10 cellular contexts compared by ENCODE assay signal in the genomic region with DNA sequence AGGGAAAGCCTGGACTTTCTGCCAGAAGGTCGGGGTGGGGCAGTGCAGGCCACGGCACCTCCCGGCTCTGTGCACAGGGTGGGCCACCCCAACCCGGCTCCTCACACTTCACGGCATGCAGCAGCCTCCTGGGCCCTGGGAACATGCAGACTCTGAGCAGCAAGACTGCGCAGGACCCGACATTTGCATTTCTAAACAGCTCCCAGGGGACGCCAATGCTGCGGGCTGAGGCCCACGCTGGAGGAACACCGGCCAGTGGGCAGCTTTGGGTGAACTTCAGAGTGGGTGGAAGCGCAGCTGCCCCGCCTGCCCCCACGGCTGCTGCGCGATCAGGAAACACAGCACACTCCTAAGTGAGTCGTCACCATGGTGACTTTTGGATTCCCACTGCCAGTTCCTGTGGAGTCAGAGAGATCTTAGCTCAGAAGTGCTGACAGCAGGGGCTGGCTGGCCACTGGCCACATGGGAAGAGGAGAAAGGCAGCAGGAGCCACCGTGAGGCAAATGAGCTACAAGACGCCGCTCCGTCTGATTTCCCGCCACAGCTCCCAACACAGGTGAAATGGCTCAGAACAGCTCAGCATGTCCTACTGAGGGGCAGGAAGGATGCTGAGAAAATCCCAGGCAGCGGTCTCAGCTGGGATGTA. TPM values are rescaled to one million over a fixed set of nuclear protein-coding genes. Genes with fewer than 3 reads are reported as not detected.
A peak's percentile ranks its signal among the peaks of the same experiment; 100 is the strongest.
DNase-seq lines count a peak whose midpoint lies in the region; ATAC-seq and TF ChIP-seq lines count a peak whose summit lies in the region.
"Had no signal": no experiment of that assay in that cellular context is flagged by ENCODE, and none has a peak within 500 bp of the region (broad histone marks: within the 10 kb centered on the region; RNA-seq: fewer than 3 reads in every experiment).

No MANE protein-coding gene starts in this region.

- no peak overlapping the region for H3K27ac Mint-ChIP-seq in CD8-positive, alpha-beta memory T cell
- H3K27ac Mint-ChIP-seq: type B pancreatic cell had no signal

- peaks cover 0 to 2% (median 0%) of the 10 kb centered on the region in 3 donors for H3K36me3 Mint-ChIP-seq in CD8-positive, alpha-beta memory T cell

- H3K27ac ChIP-seq in cardiac muscle cell (no peak overlapping the region), PC-3 (ENCODE audit: low read length) (no peak overlapping the region), right cardiac atrium (ENCODE audit: low read length) (no peak overlapping the region), breast epithelium (no peak overlapping the region)
- H3K27ac ChIP-seq in CD8-positive, alpha-beta memory T cell (ENCODE audit: low read depth, low read length): no peak overlapping the region

- POLR2A ChIA-PET in PC-3 (lab: Charles Lee; ENCODE audit: unreplicated experiment): no interaction called here
- POLR2A ChIA-PET in CD8-positive, alpha-beta memory T cell (lab: Charles Lee): no interaction called here

- no peak overlapping the region for H2AFZ ChIP-seq in PC-3 (ENCODE audit: low read length)

- intact Hi-C loops in Right ventricle myocardium inferior (cut with DNase I) (no loop called here), PC-3 (cut with micrococcal nuclease) (no loop called here), right cardiac atrium (cut with DNase I) (no loop called here), breast epithelium (cut with DNase I; ENCODE audit: low total_unique reads) (no loop called here)

- peaks cover 0 to 2% (median 0%) of the 10 kb centered on the region in 5 donors for H3K9me3 Mint-ChIP-seq in CD8-positive, alpha-beta memory T cell
- H3K9me3 Mint-ChIP-seq: type B pancreatic cell had no signal

- CTCF ChIA-PET in PC-3 (lab: Charles Lee): no interaction called here
- CTCF ChIA-PET in CD8-positive, alpha-beta memory T cell (lab: Charles Lee): interaction anchor here (1.8 kb wide), 1 partner anchor 85 kb away, joined by 4 read pairs; no protein-coding TSS in a partner anchor

- no peaks in the 10 kb centered on the region for H4K20me1 ChIP-seq in PC-3 (ENCODE audit: low read length)

- H3K9me3 ChIP-seq in cardiac muscle cell (ENCODE audit: low read depth) (no peaks in the 10 kb centered on the region), PC-3 (ENCODE audit: low read length) (no peaks in the 10 kb centered on the region), right cardiac atrium (ENCODE audit: control insufficient read depth, low read length) (no peaks in the 10 kb centered on the region), breast epithelium (no peaks in the 10 kb centered on the region)
- H3K9me3 ChIP-seq in CD8-positive, alpha-beta memory T cell (ENCODE audit: low read length): no peaks in the 10 kb centered on the region

- H3K36me3 ChIP-seq in cardiac muscle cell (no peaks in the 10 kb centered on the region), PC-3 (ENCODE audit: low read depth, low read length) (no peaks in the 10 kb centered on the region), breast epithelium (no peaks in the 10 kb centered on the region)
- no peaks in the 10 kb centered on the region for H3K36me3 ChIP-seq in CD8-positive, alpha-beta memory T cell (ENCODE audit: insufficient read depth, low read length)

- H3K9me2 ChIP-seq in PC-3 (replicated peaks; ENCODE audit: low read length): no peaks in the 10 kb centered on the region

- no TSS peak for BruUV-seq in PC-3 (replicated peaks; lab: Mats Ljungman, UMichigan)

- H3K27me3 Mint-ChIP-seq in CD8-positive, alpha-beta memory T cell: peaks cover 0 to 1% of the 10 kb centered on the region in 2 donors

- WGBS in right cardiac atrium: 22% methylated on average over 23 of the region's 23 CpGs

- H3K4me2 ChIP-seq in PC-3 (ENCODE audit: low read length): no peak overlapping the region

- H3K4me1 ChIP-seq in cardiac muscle cell (ENCODE audit: low read depth) (peaks cover 5% of the 10 kb centered on the region), PC-3 (ENCODE audit: insufficient read depth, low read length) (no peaks in the 10 kb centered on the region), right cardiac atrium (ENCODE audit: control insufficient read depth, insufficient read depth, low read length) (no peaks in the 10 kb centered on the region), breast epithelium (no peaks in the 10 kb centered on the region)
- H3K4me1 ChIP-seq in CD8-positive, alpha-beta memory T cell (ENCODE audit: insufficient read depth, low read length): peaks cover 12% of the 10 kb centered on the region

- peaks cover 16 to 24% (median 19%) of the 10 kb centered on the region in 3 donors for H3K4me1 Mint-ChIP-seq in CD8-positive, alpha-beta memory T cell

- no peak overlapping the region for H3K9ac ChIP-seq in PC-3 (ENCODE audit: low read length)

- ATAC-seq in Right ventricle myocardium inferior (no peak), PC-3 (no peak), right cardiac atrium (peak; percentile 29 to 47), GM21825 (IDR thresholded peaks at IDR 0.05; ENCODE audit: unreplicated experiment) (no peak)

- H3K4me3 ChIP-seq in cardiac muscle cell (no peak overlapping the region), PC-3 (ENCODE audit: low read length) (no peak overlapping the region), right cardiac atrium (ENCODE audit: low read length) (no peak overlapping the region), breast epithelium (peak overlapping the region in 1 of 3 donors; percentile 28)
- H3K4me3 ChIP-seq in CD8-positive, alpha-beta memory T cell (ENCODE audit: low read length): no peak overlapping the region

- TF ChIP-seq CTCF in cardiac muscle cell (IDR thresholded peaks at IDR 0.05; ENCODE audit: low read depth, low read length): no peak
- no peak for TF ChIP-seq CTCF in PC-3 (conservative IDR thresholded peaks at IDR 0.05; ENCODE audit: low read depth, low read length)
- TF ChIP-seq CTCF in breast epithelium (IDR thresholded peaks at IDR 0.05): no peak

- H3K79me2 ChIP-seq in PC-3 (ENCODE audit: low read length): no peaks in the 10 kb centered on the region

- peak; percentile 38 to 50 for DNase-seq in cardiac muscle cell (ENCODE audit: low read depth in 1 of 2, low spot score in 1 of 2)
- no peak for DNase-seq in Right ventricle myocardium inferior (ENCODE audit: missing footprints)
- DNase-seq in PC-3: peak; percentile 15
- peak in 1 of 3 donors; percentile 65 for DNase-seq in right cardiac atrium
- no peak for DNase-seq in DMS53 treated with DMSO at 0.1 percent for 48 hours (lab: John Stamatoyannopoulos, UW; ENCODE audit: unreplicated experiment)
- DNase-seq in breast epithelium (ENCODE audit: low spot score in 2 of 2): no peak
- no peak for DNase-seq in CD8-positive, alpha-beta memory T cell
- DNase-seq: NCI-H510A treated with DMSO at 0.1 percent for 48 hours had no signal

- H3K4me3 Mint-ChIP-seq in CD8-positive, alpha-beta memory T cell: no peak overlapping the region
- H3K4me3 Mint-ChIP-seq: type B pancreatic cell had no signal

- H3K27me3 ChIP-seq in cardiac muscle cell (no peaks in the 10 kb centered on the region), PC-3 (ENCODE audit: low read length) (no peaks in the 10 kb centered on the region), right cardiac atrium (ENCODE audit: control insufficient read depth, insufficient read depth) (no peaks in the 10 kb centered on the region), breast epithelium (no peaks in the 10 kb centered on the region)
- H3K27me3 ChIP-seq in CD8-positive, alpha-beta memory T cell (ENCODE audit: insufficient read depth, low read length, poor library complexity, severe bottlenecking): no peaks in the 10 kb centered on the region

- H3F3A ChIP-seq in PC-3 (ENCODE audit: low read length, unreplicated experiment): no peaks in the 10 kb centered on the region

- no peak for TF ChIP-seq POLR2A in breast epithelium (IDR thresholded peaks at IDR 0.05)

RNA-seq across cellular contexts. Expression of a gene that starts 52.1 kb away (rescaled TPM):
- total RNA-seq in cardiac muscle cell (24.1 and 27.0 TPM in 2 replicates), Right ventricle myocardium inferior (16.4 TPM), PC-3 (2014; rRNA removed) (51.8 and 77.4 TPM in 2 replicates), right cardiac atrium (10 to 100 TPM; 19.4 to 27.2 (median 22.9) TPM), breast epithelium (10 to 100 TPM; 35.1 to 82.9 (median 80.6) TPM)
- polyA plus RNA-seq in cardiac muscle cell (20.7 and 28.9 TPM in 2 replicates), right cardiac atrium (21.6 TPM)
- total RNA-seq in CD8-positive, alpha-beta memory T cell: 10 to 100 TPM; 22.3 to 27.6 TPM
- 232 TPM for polyA plus RNA-seq in CD8-positive, alpha-beta memory T cell

Comparison
In these comparisons a context has a peak if more than half of its experiments do, and no peak if none do; other contexts are left out.
1. DNase-seq: peak in cardiac muscle cell (2 of 2) and PC-3 (single experiment); none in Right ventricle myocardium inferior (single experiment), DMS53 treated with DMSO at 0.1 percent for 48 hours (single experiment), breast epithelium (0 of 2) and CD8-positive, alpha-beta memory T cell (0 of 5).
2. ATAC-seq: peak in right cardiac atrium (2 of 2); none in Right ventricle myocardium inferior (single experiment), PC-3 (single experiment) and GM21825 (single experiment).